1 cellular context compared by ENCODE assay signal in genomic region chr2:112481050-112481527, GRCh38.
TF ChIP-seq lines count a peak whose summit lies in the region.

No MANE protein-coding gene starts in this region.

TF ChIP-seq in HepG2, 621 proteins besides CTCF, POLR2A, EP300 and RAD21 (continues in another document):
- TF ChIP-seq PATZ1 (CRISPR knock-in tag; IDR thresholded peaks at IDR 0.05): peak; percentile 37; the same call in 1 of the 2 replicates
- no peak for TF ChIP-seq STAT5B (CRISPR knock-in tag; IDR thresholded peaks at IDR 0.05)
- peak; percentile 53; the same call in 1 of the 2 replicates for TF ChIP-seq RBAK (CRISPR knock-in tag; IDR thresholded peaks at IDR 0.05)
- peak; percentile 33; the same call in 1 of the 2 replicates for TF ChIP-seq CBX5 (CRISPR knock-in tag; IDR thresholded peaks at IDR 0.05; ENCODE audit: borderline replicate concordance)
- no peak; the same call in 1 of the 2 replicates for TF ChIP-seq ZNF280D (CRISPR knock-in tag; IDR thresholded peaks at IDR 0.05)
- no peak for TF ChIP-seq ZNF576 (CRISPR knock-in tag; IDR thresholded peaks at IDR 0.05)
- peak; percentile 31; the same call in 1 of the 2 replicates for TF ChIP-seq PAXIP1 (CRISPR knock-in tag; conservative IDR thresholded peaks at IDR 0.05)
- TF ChIP-seq KAT8 (CRISPR knock-in tag; IDR thresholded peaks at IDR 0.05): 0 out of 2 replicates have a peak, but pooled peaks have one; percentile 23
- peak in 1 of 2 experiments; percentile 23; a peak in 1 of 4 replicates for TF ChIP-seq KLF16 (CRISPR knock-in tag; IDR thresholded peaks at IDR 0.05)
- TF ChIP-seq GMEB1 (CRISPR knock-in tag; IDR thresholded peaks at IDR 0.05; ENCODE audit: borderline replicate concordance): no peak; the same call in 1 of the 2 replicates
- TF ChIP-seq ZBTB43 (CRISPR knock-in tag; conservative IDR thresholded peaks at IDR 0.05): no peak
- no peak for TF ChIP-seq FOXJ3 (CRISPR knock-in tag; IDR thresholded peaks at IDR 0.05; ENCODE audit: borderline replicate concordance)
- peak; percentile 25; the same call in 1 of the 2 replicates for TF ChIP-seq THAP9 (CRISPR knock-in tag; IDR thresholded peaks at IDR 0.05; ENCODE audit: borderline replicate concordance)
- TF ChIP-seq UBTF (CRISPR knock-in tag; IDR thresholded peaks at IDR 0.05): peak; percentile 84
- no peak for TF ChIP-seq ZZZ3 (CRISPR knock-in tag; IDR thresholded peaks at IDR 0.05; ENCODE audit: borderline replicate concordance)
- no peak; the same call in 1 of the 2 replicates for TF ChIP-seq POGZ (CRISPR knock-in tag; IDR thresholded peaks at IDR 0.05)
- no peak for TF ChIP-seq CEBPB (IDR thresholded peaks at IDR 0.05; ENCODE audit: borderline replicate concordance, low read depth, low read length)
- TF ChIP-seq TAF15 (IDR thresholded peaks at IDR 0.05; ENCODE audit: low read depth, low read length, poor library complexity, severe bottlenecking): no peak
- no peak for TF ChIP-seq JUN (CRISPR knock-in tag; IDR thresholded peaks at IDR 0.05)
- peak; percentile 27 for TF ChIP-seq YY1 (IDR thresholded peaks at IDR 0.05; ENCODE audit: insufficient read depth, insufficient replicate concordance, low read depth, low read length)
- TF ChIP-seq XRCC5 (optimal IDR thresholded peaks at IDR 0.05; ENCODE audit: low read length): peak; percentile 97
- TF ChIP-seq ZBTB4 (CRISPR knock-in tag; IDR thresholded peaks at IDR 0.05; ENCODE audit: borderline replicate concordance): 0 out of 2 replicates have a peak, but pooled peaks have one; percentile 62
- TF ChIP-seq ZSCAN29 (CRISPR knock-in tag; conservative IDR thresholded peaks at IDR 0.05): 0 out of 2 replicates have a peak, but pooled peaks have one; percentile 6
- TF ChIP-seq IKZF1 (IDR thresholded peaks at IDR 0.05): no peak
- TF ChIP-seq PCBP1 (IDR thresholded peaks at IDR 0.05; ENCODE audit: borderline replicate concordance, low read depth, low read length): peak; percentile 66; the same call in 1 of the 2 replicates
